ENCODE assay signal across 8 cellular contexts in the genomic region with DNA sequence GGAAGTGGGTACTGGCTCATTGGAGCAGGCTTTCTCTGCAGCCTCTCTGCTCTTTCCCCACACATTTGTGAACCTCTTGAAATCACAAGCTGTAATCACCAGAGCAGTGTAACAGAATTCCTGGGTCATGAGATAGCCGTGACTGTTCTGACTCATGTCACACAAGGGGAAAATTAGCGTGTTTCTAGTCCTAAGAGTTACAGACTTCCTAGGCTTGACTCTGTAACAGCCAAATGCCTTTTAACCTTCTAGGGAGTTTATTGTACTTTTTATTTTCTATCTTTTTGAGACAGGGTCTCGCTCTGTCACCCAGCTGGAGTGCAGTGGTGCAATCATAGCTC. TPM values are rescaled to one million over a fixed set of nuclear protein-coding genes. Genes with fewer than 3 reads are reported as not detected.
DNase-seq lines count a peak whose midpoint lies in the region; ATAC-seq and TF ChIP-seq lines count a peak whose summit lies in the region.

No MANE protein-coding gene starts in this region.

- TF ChIP-seq CTCF in AG10803 (conservative IDR thresholded peaks at IDR 0.05; ENCODE audit: low read length) (no peak), brain (conservative IDR thresholded peaks at IDR 0.05) (no peak), lower leg skin (IDR thresholded peaks at IDR 0.05) (no peak)

- H3K27me3 Mint-ChIP-seq in brain, result peaks cover 7% of the 10 kb centered on the region

- ATAC-seq in HG03039 (IDR thresholded peaks at IDR 0.05; ENCODE audit: unreplicated experiment) (peak; percentile 47), HG02763 (IDR thresholded peaks at IDR 0.05; ENCODE audit: unreplicated experiment) (no peak), HG02970 (IDR thresholded peaks at IDR 0.05; ENCODE audit: low FRiP score, unreplicated experiment) (no peak), HG03108 (IDR thresholded peaks at IDR 0.05; ENCODE audit: unreplicated experiment) (no peak)

- no peak for TF ChIP-seq POLR2A in lower leg skin (IDR thresholded peaks at IDR 0.05)

- H3K4me3 Mint-ChIP-seq in brain, result peak overlapping the region in 2 of 5 experiments; percentile 19 to 65

- H3K36me3 Mint-ChIP-seq in brain, result peaks cover 26% of the 10 kb centered on the region

- H3K4me3 ChIP-seq in AG10803 (ENCODE audit: low read length), result no peak overlapping the region
- no peak overlapping the region for H3K4me3 ChIP-seq in lower leg skin (ENCODE audit: low read depth, poor library complexity, severe bottlenecking)

- intact Hi-C loops in lower leg skin (cut with DNase I; ENCODE audit: low total_unique reads), result no loop called here

- H3K9me3 Mint-ChIP-seq in brain, result peaks cover 0 to 3% (median 0%) of the 10 kb centered on the region in 5 experiments

- H3K4me1 Mint-ChIP-seq in brain, result peaks cover 82% of the 10 kb centered on the region

- H3K27ac Mint-ChIP-seq in brain, result peak overlapping the region; percentile 41 to 96 (median 67)

- peak; percentile 95 for DNase-seq in AG10803 (ENCODE audit: low read depth)
- peak; percentile 75 to 81 for DNase-seq in lower leg skin (ENCODE audit: low spot score in 2 of 2)
- no peak for DNase-seq in NK-92 treated with Interleukin-12 subunit alpha and Interleukin-12 subunit beta, amount 100 ng/mL, for 24 hours (lab: John Stamatoyannopoulos, UW)

- WGBS in lower leg skin, 2 donors, result 43 to 49% methylated on average over 3 of the region's 3 CpGs

RNA-seq across cellular contexts. Expression of gene TRAK1, which starts 54.7 kb away (rescaled TPM):
- polyA plus RNA-seq in brain (ENCODE audit: insufficient read depth, low read depth, low replicate concordance), result 28.8 TPM
- 10 to 100 TPM; 69.0 to 96.3 (median 84.9) TPM for total RNA-seq in lower leg skin
